8 cellular contexts compared by ENCODE assay signal in genomic region chr14:21852061-21852664, GRCh38.
DNase-seq lines count a peak whose midpoint lies in the region; ATAC-seq, FAIRE-seq and TF ChIP-seq lines count a peak whose summit lies in the region.

No MANE protein-coding gene starts in this region.

- intact Hi-C loops in esophagus squamous epithelium (cut with DNase I), result no loop called here
- intact Hi-C loops in pancreas (cut with DNase I), result no loop called here

- H3K4me1 ChIP-seq in esophagus squamous epithelium (no peaks in the 10 kb centered on the region), pancreas (no peaks in the 10 kb centered on the region)

- H3K9me3 ChIP-seq in esophagus squamous epithelium (no peaks in the 10 kb centered on the region), pancreas (no peaks in the 10 kb centered on the region)

- ATAC-seq in pancreas, result peak in 3 of 4 donors; percentile 56 to 76 (median 62)
- ATAC-seq in HG03521 (IDR thresholded peaks at IDR 0.05; ENCODE audit: unreplicated experiment), result no peak

- no peak for FAIRE-seq in pancreas (lab: Jason Lieb, UNC)
- FAIRE-seq in H54 (lab: Jason Lieb, UNC), result no peak

- TF ChIP-seq CTCF in esophagus squamous epithelium (IDR thresholded peaks at IDR 0.05) (peak in 5 of 6 experiments; percentile 26 to 51 (median 34)), pancreas (IDR thresholded peaks at IDR 0.05) (peak; percentile 27 to 58 (median 50))

- WGBS in esophagus squamous epithelium, 2 donors, result 12 to 18% methylated on average over 4 of the region's 4 CpGs
- 9 to 10% methylated on average over 4 of the region's 4 CpGs for WGBS in pancreas, 2 donors

- H3K27me3 ChIP-seq in esophagus squamous epithelium (peaks cover 0 to 4% (median 0%) of the 10 kb centered on the region in 4 donors), pancreas (peaks cover 0 to 4% (median 0%) of the 10 kb centered on the region in 4 donors)

- no peak for TF ChIP-seq POLR2A in esophagus squamous epithelium (IDR thresholded peaks at IDR 0.05)
- no peak for TF ChIP-seq POLR2A in H54 (IDR thresholded peaks at IDR 0.05; ENCODE audit: low read depth, low read length)

- H3K36me3 ChIP-seq in esophagus squamous epithelium, result no peaks in the 10 kb centered on the region
- H3K36me3 ChIP-seq in pancreas, result no peaks in the 10 kb centered on the region

- DNase-seq in SKM-1 (lab: John Stamatoyannopoulos, UW; ENCODE audit: unreplicated experiment) (peak; percentile 5), SKM-1 treated with dmso at 0.1 percent for 144 hours (lab: John Stamatoyannopoulos, UW; ENCODE audit: unreplicated experiment) (no peak), NCI-H69 (lab: John Stamatoyannopoulos, UW) (peak; percentile 27), esophagus squamous epithelium (lab: John Stamatoyannopoulos, UW) (no peak), pancreas (peak in 4 of 6 donors; percentile 22 to 62 (median 30)), H54 (ENCODE audit: insufficient read length, low spot score) (no peak)
- DNase-seq in activated CD8-positive, alpha-beta memory T cell treated with anti-CD3 and anti-CD28 coated beads, Interleukin-2, amount 50 U/mL, for 4 hours, result peak; percentile 71

- H3K4me3 ChIP-seq in esophagus squamous epithelium (no peak overlapping the region), pancreas (no peak overlapping the region)

- H3K27ac ChIP-seq in esophagus squamous epithelium (no peak overlapping the region), pancreas (no peak overlapping the region)

Comparison
In these comparisons a context has a peak if more than half of its experiments do, and no peak if none do; other contexts are left out.
1. DNase-seq: peak in SKM-1 (single experiment), NCI-H69 (single experiment), activated CD8-positive, alpha-beta memory T cell treated with anti-CD3 and anti-CD28 coated beads, Interleukin-2, amount 50 U/mL, for 4 hours (single experiment) and pancreas (4 of 6); none in SKM-1 treated with dmso at 0.1 percent for 144 hours (single experiment), esophagus squamous epithelium (single experiment) and H54 (single experiment).